Comparison of ENCODE assay signal across 13 cellular contexts in the genomic region with DNA sequence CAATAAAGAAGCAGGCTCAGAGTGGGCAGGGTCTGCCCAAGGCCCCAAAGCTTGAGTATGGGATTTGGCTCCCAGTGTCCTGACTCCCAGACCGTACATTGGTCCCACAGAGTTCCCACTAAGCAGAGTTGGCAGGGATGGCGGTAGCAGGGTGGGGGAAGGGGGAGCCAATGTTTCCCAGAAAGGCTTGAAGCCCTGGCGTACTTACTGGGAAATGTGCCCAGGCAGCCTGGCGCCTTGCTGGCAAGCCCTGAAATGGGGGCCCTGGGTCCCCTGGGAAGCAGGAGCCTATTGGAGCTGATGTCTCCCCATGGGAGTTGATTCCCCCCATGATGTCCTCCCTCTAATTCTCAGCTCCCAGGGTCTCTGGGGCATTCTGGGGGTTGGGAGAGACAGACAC. TPM values are rescaled to one million over a fixed set of nuclear protein-coding genes. Genes with fewer than 3 reads are reported as not detected.
DNase-seq lines count a peak whose midpoint lies in the region; ATAC-seq, FAIRE-seq and TF ChIP-seq lines count a peak whose summit lies in the region.
"Had no signal": no experiment of that assay in that cellular context is flagged by ENCODE, and none has a peak within 500 bp of the region (broad histone marks: within the 10 kb centered on the region; RNA-seq: fewer than 3 reads in every experiment).

No MANE protein-coding gene starts in this region.

- H3K36me3 ChIP-seq in pancreas (no peaks in the 10 kb centered on the region), uterus (no peaks in the 10 kb centered on the region)

- H3K9me3 ChIP-seq in pancreas, result no peaks in the 10 kb centered on the region
- no peaks in the 10 kb centered on the region for H3K9me3 ChIP-seq in uterus

- FAIRE-seq in pancreas (lab: Jason Lieb, UNC), result no peak

- 52 to 54% methylated on average over 4 of the region's 4 CpGs for WGBS in pancreas, 2 donors

- peaks cover 7% of the 10 kb centered on the region for H3K4me1 Mint-ChIP-seq in activated CD4-positive, alpha-beta T cell treated with anti-CD3 and anti-CD28 coated beads for 36 hours

- intact Hi-C loops in cardiac septum (cut with DNase I), result no loop called here
- intact Hi-C loops in pancreas (cut with DNase I), result no loop called here
- intact Hi-C loops in uterus (cut with DNase I; ENCODE audit: low total_unique reads), result no loop called here
- intact Hi-C loops in activated CD4-positive, alpha-beta T cell treated with anti-CD3 and anti-CD28 coated beads for 36 hours (cut with DNase I, micrococcal nuclease), result no loop called here

- DNase-seq in DMS 273 (lab: John Stamatoyannopoulos, UW; ENCODE audit: unreplicated experiment) (peak; percentile 65), DMS 273 treated with DMSO at 0.1 percent for 48 hours (lab: John Stamatoyannopoulos, UW) (no peak), cardiac septum (ENCODE audit: low spot score) (peak; percentile 90), pancreas (peak in 1 of 6 donors; percentile 37), uterus (peak; percentile 71 to 74)
- DNase-seq in activated CD4-positive, alpha-beta T cell treated with anti-CD3 and anti-CD28 coated beads for 36 hours, result no peak
- DNase-seq: activated T-cell treated with anti-CD3 and anti-CD28 coated beads for 4 hours, MM.1S had no signal

- CTCF ChIA-PET in activated CD4-positive, alpha-beta T cell treated with anti-CD3 and anti-CD28 coated beads for 36 hours (lab: Charles Lee), result no interaction called here

- H3K27me3 ChIP-seq in pancreas, result no peaks in the 10 kb centered on the region
- no peaks in the 10 kb centered on the region for H3K27me3 ChIP-seq in uterus

- no peak overlapping the region for H3K4me3 ChIP-seq in pancreas
- no peak overlapping the region for H3K4me3 ChIP-seq in uterus

- H3K27ac Mint-ChIP-seq in activated CD4-positive, alpha-beta T cell treated with anti-CD3 and anti-CD28 coated beads for 36 hours, result no peak overlapping the region
- H3K27ac Mint-ChIP-seq: natural killer cell treated with Interleukin-12 subunit alpha and Interleukin-12 subunit beta and Interleukin-15 and Interleukin-18, amount 100 ng/mL, for 72 hours had no signal

- ATAC-seq in pancreas (peak in 3 of 4 donors; percentile 22 to 27 (median 22)), HG02973 (IDR thresholded peaks at IDR 0.05; ENCODE audit: unreplicated experiment) (no peak), HG03521 (IDR thresholded peaks at IDR 0.05; ENCODE audit: unreplicated experiment) (no peak)
- ATAC-seq in activated CD4-positive, alpha-beta T cell treated with anti-CD3 and anti-CD28 coated beads for 36 hours, result no peak
- ATAC-seq: natural killer cell treated with Interleukin-12 subunit alpha and Interleukin-12 subunit beta and Interleukin-15 and Interleukin-18, amount 100 ng/mL, for 72 hours had no signal

- H3K27ac ChIP-seq in pancreas, result peak overlapping the region in 1 of 4 donors; percentile 17
- H3K27ac ChIP-seq in uterus, result peak overlapping the region; percentile 91 to 93
- H3K27ac ChIP-seq: 22Rv1 had no signal

- H3K9me3 Mint-ChIP-seq in activated CD4-positive, alpha-beta T cell treated with anti-CD3 and anti-CD28 coated beads for 36 hours (ENCODE audit: low read depth), result no peaks in the 10 kb centered on the region
- H3K9me3 Mint-ChIP-seq: natural killer cell treated with Interleukin-12 subunit alpha and Interleukin-12 subunit beta and Interleukin-15 and Interleukin-18, amount 100 ng/mL, for 72 hours had no signal

- TF ChIP-seq POLR2A in uterus (IDR thresholded peaks at IDR 0.05), result no peak

- POLR2A ChIA-PET in activated CD4-positive, alpha-beta T cell treated with anti-CD3 and anti-CD28 coated beads for 36 hours (lab: Charles Lee), result no interaction called here

- H3K4me1 ChIP-seq in pancreas (no peaks in the 10 kb centered on the region), uterus (peaks cover 26 to 57% of the 10 kb centered on the region in 2 donors)

- no peaks in the 10 kb centered on the region for H3K27me3 Mint-ChIP-seq in activated CD4-positive, alpha-beta T cell treated with anti-CD3 and anti-CD28 coated beads for 36 hours
- H3K27me3 Mint-ChIP-seq: natural killer cell treated with Interleukin-12 subunit alpha and Interleukin-12 subunit beta and Interleukin-15 and Interleukin-18, amount 100 ng/mL, for 72 hours had no signal

- H3K36me3 Mint-ChIP-seq in activated CD4-positive, alpha-beta T cell treated with anti-CD3 and anti-CD28 coated beads for 36 hours (ENCODE audit: low read depth), result no peaks in the 10 kb centered on the region
- H3K36me3 Mint-ChIP-seq: natural killer cell treated with Interleukin-12 subunit alpha and Interleukin-12 subunit beta and Interleukin-15 and Interleukin-18, amount 100 ng/mL, for 72 hours had no signal

- H3K4me3 Mint-ChIP-seq in activated CD4-positive, alpha-beta T cell treated with anti-CD3 and anti-CD28 coated beads for 36 hours, result no peak overlapping the region
- H3K4me3 Mint-ChIP-seq: natural killer cell treated with Interleukin-12 subunit alpha and Interleukin-12 subunit beta and Interleukin-15 and Interleukin-18, amount 100 ng/mL, for 72 hours had no signal

- TF ChIP-seq CTCF in pancreas (IDR thresholded peaks at IDR 0.05) (no peak), uterus (IDR thresholded peaks at IDR 0.05) (no peak)

RNA-seq across cellular contexts. Expression of a gene that starts 9.3 kb away (rescaled TPM):
- total RNA-seq in cardiac septum, result 82.6 TPM
- 10 to 100 TPM in 2 of 6 donors, 1 to 10 TPM in 4; 7.0 to 21.1 (median 9.8) TPM for total RNA-seq in pancreas
- polyA plus RNA-seq in pancreas, result 10 to 100 TPM; 21.8 to 24.0 TPM
- total RNA-seq in uterus, result 100 to 1,000 TPM in 1 of 4 donors, 10 to 100 TPM in 3; 17.9 to 174 (median 58.6) TPM
- under 1 TPM in 1 of 2 experiments, not detected in 1; 0.05 TPM for total RNA-seq in activated CD4-positive, alpha-beta T cell treated with anti-CD3 and anti-CD28 coated beads for 36 hours

RNA-seq across cellular contexts. Expression of a gene that starts 45.2 kb away (rescaled TPM):
- 6.9 TPM for total RNA-seq in cardiac septum
- 1 to 10 TPM in 2 of 6 donors, under 1 TPM in 3, not detected in 1; 0.24 to 4.1 (median 0.98) TPM for total RNA-seq in pancreas
- under 1 TPM; 0.49 to 0.99 TPM for polyA plus RNA-seq in pancreas
- total RNA-seq in uterus, result 1 to 10 TPM in 1 of 4 donors, under 1 TPM in 1, not detected in 2; 0.76 to 1.0 TPM
- not detected for total RNA-seq in activated CD4-positive, alpha-beta T cell treated with anti-CD3 and anti-CD28 coated beads for 36 hours
- total RNA-seq: G401; natural killer cell treated with Interleukin-12 subunit alpha and Interleukin-12 subunit beta and Interleukin-15 and Interleukin-18, amount 100 ng/mL, for 72 hours had no signal

RNA-seq across cellular contexts. Expression of a gene that starts 58.8 kb away (rescaled TPM):
- 3.8 TPM for total RNA-seq in cardiac septum
- 1 to 10 TPM in 2 of 6 donors, under 1 TPM in 4; 0.23 to 4.7 (median 0.75) TPM for total RNA-seq in pancreas
- polyA plus RNA-seq in pancreas, result under 1 TPM; 0.59 to 0.91 TPM
- total RNA-seq in uterus, result 1 to 10 TPM in 2 of 4 donors, under 1 TPM in 1, not detected in 1; 0.29 to 5.8 (median 3.3) TPM
- 10 to 100 TPM; 18.5 to 21.3 TPM for total RNA-seq in activated CD4-positive, alpha-beta T cell treated with anti-CD3 and anti-CD28 coated beads for 36 hours

Comparison
In these comparisons a context has a peak if more than half of its experiments do, and no peak if none do; other contexts are left out.
1. DNase-seq: peak in DMS 273 (single experiment), cardiac septum (single experiment) and uterus (2 of 2); none in DMS 273 treated with DMSO at 0.1 percent for 48 hours (single experiment) and activated CD4-positive, alpha-beta T cell treated with anti-CD3 and anti-CD28 coated beads for 36 hours (single experiment).
2. ATAC-seq: peak in pancreas (3 of 4); none in activated CD4-positive, alpha-beta T cell treated with anti-CD3 and anti-CD28 coated beads for 36 hours (single experiment), HG02973 (single experiment) and HG03521 (single experiment).
3. RNA of a gene that starts 9.3 kb away (total RNA-seq): 82.6 TPM in cardiac septum (single experiment), 17.9 to 174 TPM in uterus and 7.0 to 21.1 TPM in pancreas; 0.05 TPM in activated CD4-positive, alpha-beta T cell treated with anti-CD3 and anti-CD28 coated beads for 36 hours; every median in the first group is over 4 times any median in the second.